In genomic region chr5:161077895-161078566, GRCh38 we compare ENCODE assay signal across 22 cellular contexts.
A peak's percentile ranks its signal among the peaks of the same experiment; 100 is the strongest.
DNase-seq lines count a peak whose midpoint lies in the region; ATAC-seq and TF ChIP-seq lines count a peak whose summit lies in the region.
"Had no signal": no experiment of that assay in that cellular context is flagged by ENCODE, and none has a peak within 500 bp of the region (broad histone marks: within the 10 kb centered on the region; RNA-seq: fewer than 3 reads in every experiment).

No MANE protein-coding gene starts in this region.

- peaks cover 11% of the 10 kb centered on the region for H3K9me3 Mint-ChIP-seq in mesothelial cell of epicardium
- H3K9me3 Mint-ChIP-seq: CD4-positive, alpha-beta T cell had no signal

- H3K27ac Mint-ChIP-seq in mesothelial cell of epicardium, result no peak overlapping the region
- H3K27ac Mint-ChIP-seq: CD14-positive monocyte; CD4-positive, alpha-beta T cell; CD8-positive, alpha-beta memory T cell had no signal

- H3K4me3 Mint-ChIP-seq in mesothelial cell of epicardium, result no peak overlapping the region
- H3K4me3 Mint-ChIP-seq: CD14-positive monocyte; CD4-positive, alpha-beta T cell; CD8-positive, alpha-beta memory T cell had no signal

- DNase-seq in kidney tubule cell (ENCODE audit: low spot score), result peak; percentile 53
- peak; percentile 72 for DNase-seq in renal cortical epithelial cell (ENCODE audit: low read depth)
- no peak for DNase-seq in NCI-H446 (lab: John Stamatoyannopoulos, UW)
- no peak for DNase-seq in effector CD8-positive, alpha-beta T cell (lab: John Stamatoyannopoulos, UW)
- DNase-seq in mesothelial cell of epicardium (ENCODE audit: low spot score in 2 of 2, unreplicated experiment in 2 of 2), result no peak
- DNase-seq: 8988T; ACHN; AML-193; BE2C; CD4-positive, alpha-beta T cell; CD8-positive, alpha-beta memory T cell; DMS 273 treated with DMSO at 0.1 percent for 48 hours; DMS79; EL; GDM1; GM23248; H7; HCEC 1CT had no signal

- H3K4me1 Mint-ChIP-seq in mesothelial cell of epicardium, result no peaks in the 10 kb centered on the region
- H3K4me1 Mint-ChIP-seq: CD14-positive monocyte; CD8-positive, alpha-beta memory T cell had no signal

- peak; percentile 47 for ATAC-seq in GM18511 (IDR thresholded peaks at IDR 0.05; ENCODE audit: unreplicated experiment)
- ATAC-seq: A549, GM12878 had no signal

- TF ChIP-seq CTCF in mesothelial cell of epicardium (IDR thresholded peaks at IDR 0.05; ENCODE audit: unreplicated experiment), result no peak

- H3K36me3 Mint-ChIP-seq in mesothelial cell of epicardium, result no peaks in the 10 kb centered on the region
- H3K36me3 Mint-ChIP-seq: CD14-positive monocyte; CD8-positive, alpha-beta memory T cell had no signal

- no peaks in the 10 kb centered on the region for H3K27me3 Mint-ChIP-seq in mesothelial cell of epicardium (ENCODE audit: low read depth)
- H3K27me3 Mint-ChIP-seq: CD4-positive, alpha-beta T cell; CD8-positive, alpha-beta memory T cell had no signal

Comparison
In these comparisons a context has a peak if more than half of its experiments do, and no peak if none do; other contexts are left out.
1. DNase-seq: peak in kidney tubule cell (single experiment) and renal cortical epithelial cell (single experiment); none in NCI-H446 (0 of 2), effector CD8-positive, alpha-beta T cell (single experiment) and mesothelial cell of epicardium (0 of 2).